17 cellular contexts compared by ENCODE assay signal in genomic region chr10:25048463-25048862, GRCh38. TPM values are rescaled to one million over a fixed set of nuclear protein-coding genes. Genes with fewer than 3 reads are reported as not detected.
"Had no signal": no experiment of that assay in that cellular context is flagged by ENCODE, and none has a peak within 500 bp of the region (broad histone marks: within the 10 kb centered on the region; RNA-seq: fewer than 3 reads in every experiment).

No MANE protein-coding gene starts in this region.

- H3K36me3 Mint-ChIP-seq: activated naive CD4-positive, alpha-beta T cell treated with anti-CD3 and anti-CD28 coated beads, Interleukin-2, amount 10 ng/mL, durations not matched to agents 7 days and 5 days; memory B cell; stimulated activated naive B cell treated with anti-CD40 and anti-IgM and Interleukin-4, amounts not matched to agents 10 μg/mL and 1 μg/mL and 100 μg/mL, for 72 hours; WTC11 had no signal

- H3K4me3 Mint-ChIP-seq: activated CD4-positive, alpha-beta memory T cell treated with anti-CD3 and anti-CD28 coated beads, Interleukin-2, amount 10 ng/mL, durations not matched to agents 7 days and 5 days; activated naive CD4-positive, alpha-beta T cell treated with anti-CD3 and anti-CD28 coated beads, Interleukin-2, amount 10 ng/mL, durations not matched to agents 7 days and 5 days; activated T-cell treated with anti-CD3 and anti-CD28 coated beads, Interleukin-2, amount 50 U/mL, for 24 hours; memory B cell; stimulated activated naive B cell treated with anti-CD40 and anti-IgM and Interleukin-4, amounts not matched to agents 10 μg/mL and 1 μg/mL and 100 μg/mL, for 72 hours; T-helper 1 cell treated with Interleukin-12 subunit alpha and Interleukin-12 subunit beta and Interleukin-4 antibody, amounts not matched to agents 30 μg/mL and 1 μg/mL, for 36 hours; WTC11 had no signal

- H3K4me3 ChIP-seq: adrenal gland, esophagus muscularis mucosa, tibial nerve had no signal

- DNase-seq: activated CD4-positive, alpha-beta memory T cell treated with anti-CD3 and anti-CD28 coated beads, Interleukin-2, amount 10 ng/mL, durations not matched to agents 7 days and 5 days; activated CD4-positive, alpha-beta T cell treated with anti-CD3 and anti-CD28 coated beads for 4 hours; activated naive CD4-positive, alpha-beta T cell treated with anti-CD3 and anti-CD28 coated beads, Interleukin-2, amount 10 ng/mL, durations not matched to agents 7 days and 5 days; activated T-cell treated with anti-CD3 and anti-CD28 coated beads, Interleukin-2, amount 50 U/mL, for 24 hours; central memory CD4-positive, alpha-beta T cell; cortex of kidney; effector CD4-positive, alpha-beta T cell; stimulated activated CD4-positive, alpha-beta T cell treated with anti-CD3 and anti-CD28 coated beads, Interleukin-15, amount 100 ng/mL, for 24 hours; stimulated activated CD4-positive, alpha-beta T cell treated with anti-CD3 and anti-CD28 coated beads, Interleukin-4, amount 100 ng/mL, for 1 hour; stimulated activated naive B cell treated with anti-CD40 and anti-IgM and Interleukin-4, amounts not matched to agents 10 μg/mL and 1 μg/mL and 100 μg/mL, for 72 hours had no signal

- H3K27me3 ChIP-seq: adrenal gland, esophagus muscularis mucosa, tibial nerve had no signal

- H3K9me3 Mint-ChIP-seq: activated CD4-positive, alpha-beta memory T cell treated with anti-CD3 and anti-CD28 coated beads, Interleukin-2, amount 10 ng/mL, durations not matched to agents 7 days and 5 days; activated naive CD4-positive, alpha-beta T cell treated with anti-CD3 and anti-CD28 coated beads, Interleukin-2, amount 10 ng/mL, durations not matched to agents 7 days and 5 days; activated T-cell treated with anti-CD3 and anti-CD28 coated beads, Interleukin-2, amount 50 U/mL, for 24 hours had no signal

- H3K27ac Mint-ChIP-seq: activated CD4-positive, alpha-beta memory T cell treated with anti-CD3 and anti-CD28 coated beads, Interleukin-2, amount 10 ng/mL, durations not matched to agents 7 days and 5 days; activated naive CD4-positive, alpha-beta T cell treated with anti-CD3 and anti-CD28 coated beads, Interleukin-2, amount 10 ng/mL, durations not matched to agents 7 days and 5 days; activated T-cell treated with anti-CD3 and anti-CD28 coated beads, Interleukin-2, amount 50 U/mL, for 24 hours; memory B cell; stimulated activated naive B cell treated with anti-CD40 and anti-IgM and Interleukin-4, amounts not matched to agents 10 μg/mL and 1 μg/mL and 100 μg/mL, for 72 hours; T-helper 1 cell treated with Interleukin-12 subunit alpha and Interleukin-12 subunit beta and Interleukin-4 antibody, amounts not matched to agents 30 μg/mL and 1 μg/mL, for 36 hours; WTC11 had no signal

- ATAC-seq: stimulated activated naive B cell treated with anti-CD40 and anti-IgM and Interleukin-4, amounts not matched to agents 10 μg/mL and 1 μg/mL and 100 μg/mL, for 72 hours; WTC11 had no signal

- H3K27ac ChIP-seq: adrenal gland, esophagus muscularis mucosa had no signal

- H3K4me1 Mint-ChIP-seq: activated CD4-positive, alpha-beta memory T cell treated with anti-CD3 and anti-CD28 coated beads, Interleukin-2, amount 10 ng/mL, durations not matched to agents 7 days and 5 days; activated naive CD4-positive, alpha-beta T cell treated with anti-CD3 and anti-CD28 coated beads, Interleukin-2, amount 10 ng/mL, durations not matched to agents 7 days and 5 days; memory B cell; stimulated activated naive B cell treated with anti-CD40 and anti-IgM and Interleukin-4, amounts not matched to agents 10 μg/mL and 1 μg/mL and 100 μg/mL, for 72 hours; WTC11 had no signal

- H3K9me3 ChIP-seq: adrenal gland, esophagus muscularis mucosa, tibial nerve had no signal

- H3K4me1 ChIP-seq: adrenal gland, esophagus muscularis mucosa had no signal

- H3K36me3 ChIP-seq: adrenal gland, esophagus muscularis mucosa, tibial nerve had no signal

RNA-seq across cellular contexts. Expression of gene ENKUR, which starts 32.5 kb away (rescaled TPM):
- total RNA-seq: activated CD4-positive, alpha-beta memory T cell treated with anti-CD3 and anti-CD28 coated beads, Interleukin-2, amount 10 ng/mL, durations not matched to agents 7 days and 5 days; omental fat pad; tibial nerve; WTC11 had no signal
